10 cellular contexts compared by ENCODE assay signal in the genomic region with DNA sequence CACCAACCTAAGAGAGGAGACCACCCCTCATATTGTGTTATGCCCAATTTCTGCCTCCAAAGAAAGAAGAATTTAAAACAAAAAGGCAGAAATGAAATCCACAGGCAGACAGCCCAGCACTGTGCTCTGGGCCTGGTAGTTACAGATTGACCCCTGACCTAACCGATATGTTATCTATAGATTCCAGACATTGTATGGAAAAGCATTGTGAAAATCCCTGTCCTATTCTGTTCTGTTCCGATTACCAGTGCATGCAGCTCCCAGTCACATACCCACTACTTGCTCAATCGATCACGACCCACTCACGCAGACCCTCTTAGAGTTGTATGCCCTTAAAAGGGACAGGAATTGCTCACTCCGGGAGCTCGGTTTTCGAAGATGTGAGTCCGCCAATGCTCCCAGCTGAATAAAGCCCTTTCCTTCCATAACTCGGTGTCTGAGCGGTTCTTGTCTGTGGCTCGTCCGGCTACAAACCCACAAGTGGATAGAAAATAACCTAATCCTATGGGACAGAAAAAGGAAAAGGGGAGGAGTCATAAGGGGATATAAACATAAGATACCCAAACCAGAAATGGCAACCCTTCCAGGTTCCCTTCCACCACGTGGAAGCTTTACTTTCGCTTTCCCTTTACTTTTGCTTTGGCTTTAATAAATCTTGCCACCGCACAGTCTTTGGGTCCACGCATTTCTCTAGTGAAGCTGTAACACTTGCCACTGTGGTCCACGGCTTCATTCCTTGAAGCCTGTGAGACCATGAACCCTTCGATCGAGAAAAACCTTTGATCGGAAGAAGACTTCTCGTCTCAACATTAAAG. TPM values are rescaled to one million over a fixed set of nuclear protein-coding genes. Genes with fewer than 3 reads are reported as not detected.
A peak's percentile ranks its signal among the peaks of the same experiment; 100 is the strongest.
DNase-seq lines count a peak whose midpoint lies in the region; ATAC-seq and TF ChIP-seq lines count a peak whose summit lies in the region.
"Had no signal": no experiment of that assay in that cellular context is flagged by ENCODE, and none has a peak within 500 bp of the region (broad histone marks: within the 10 kb centered on the region; RNA-seq: fewer than 3 reads in every experiment).

No MANE protein-coding gene starts in this region.

- DNase-seq in CD14-positive monocyte (ENCODE audit: low spot score) (no peak), glutamatergic neuron (no peak), head of caudate nucleus (no peak), SW480 (ENCODE audit: low spot score) (no peak), foreskin fibroblast (no peak)
- DNase-seq in activated naive CD8-positive, alpha-beta T cell treated with anti-CD3 and anti-CD28 coated beads, Interleukin-2, amount 50 U/mL, for 24 hours: no peak
- DNase-seq: NCI-H526 had no signal

- H3K4me3 ChIP-seq in foreskin fibroblast (ENCODE audit: low read depth in 1 of 2, low read length in 2 of 2): no peak overlapping the region

- H3K4me1 Mint-ChIP-seq in CD14-positive monocyte (peaks cover 28% of the 10 kb centered on the region), glutamatergic neuron (ENCODE audit: low read depth, unreplicated experiment) (no peaks in the 10 kb centered on the region)
- H3K4me1 Mint-ChIP-seq in activated naive CD8-positive, alpha-beta T cell treated with anti-CD3 and anti-CD28 coated beads, Interleukin-2, amount 50 U/mL, for 24 hours: peaks cover 38% of the 10 kb centered on the region

- no peak for TF ChIP-seq CTCF in CD14-positive monocyte (IDR thresholded peaks at IDR 0.05)
- no peak for TF ChIP-seq CTCF in glutamatergic neuron (IDR thresholded peaks at IDR 0.05; ENCODE audit: partially characterized antibody, unreplicated experiment)
- no peak for TF ChIP-seq CTCF in foreskin fibroblast (IDR thresholded peaks at IDR 0.05; ENCODE audit: low read depth, low read length)

- H3K27me3 Mint-ChIP-seq in CD14-positive monocyte (ENCODE audit: low read depth in 3 of 3) (peaks cover 2 to 18% (median 6%) of the 10 kb centered on the region in 3 donors), glutamatergic neuron (ENCODE audit: unreplicated experiment) (no peaks in the 10 kb centered on the region)
- peaks cover 13% of the 10 kb centered on the region for H3K27me3 Mint-ChIP-seq in activated naive CD8-positive, alpha-beta T cell treated with anti-CD3 and anti-CD28 coated beads, Interleukin-2, amount 50 U/mL, for 24 hours

- H3K4me3 Mint-ChIP-seq in CD14-positive monocyte (no peak overlapping the region), glutamatergic neuron (ENCODE audit: unreplicated experiment) (no peak overlapping the region)
- H3K4me3 Mint-ChIP-seq in activated naive CD8-positive, alpha-beta T cell treated with anti-CD3 and anti-CD28 coated beads, Interleukin-2, amount 50 U/mL, for 24 hours: no peak overlapping the region

- H3K9me3 Mint-ChIP-seq in CD14-positive monocyte (peaks cover 5 to 10% (median 8%) of the 10 kb centered on the region in 7 donors), glutamatergic neuron (ENCODE audit: unreplicated experiment) (peaks cover 3% of the 10 kb centered on the region)
- peaks cover 11% of the 10 kb centered on the region for H3K9me3 Mint-ChIP-seq in activated naive CD8-positive, alpha-beta T cell treated with anti-CD3 and anti-CD28 coated beads, Interleukin-2, amount 50 U/mL, for 24 hours
- H3K9me3 Mint-ChIP-seq: type B pancreatic cell had no signal

- H3K36me3 Mint-ChIP-seq in CD14-positive monocyte (peaks cover 4 to 6% of the 10 kb centered on the region in 2 donors), glutamatergic neuron (ENCODE audit: unreplicated experiment) (no peaks in the 10 kb centered on the region)
- peaks cover 4% of the 10 kb centered on the region for H3K36me3 Mint-ChIP-seq in activated naive CD8-positive, alpha-beta T cell treated with anti-CD3 and anti-CD28 coated beads, Interleukin-2, amount 50 U/mL, for 24 hours (ENCODE audit: low read depth)
- H3K36me3 Mint-ChIP-seq: type B pancreatic cell had no signal

- peak; percentile 3 for ATAC-seq in GM19023 (IDR thresholded peaks at IDR 0.05; ENCODE audit: unreplicated experiment)
- peak; percentile 0 for ATAC-seq in HG03378 (IDR thresholded peaks at IDR 0.05; ENCODE audit: unreplicated experiment)
- ATAC-seq in activated naive CD8-positive, alpha-beta T cell treated with anti-CD3 and anti-CD28 coated beads, Interleukin-2, amount 50 U/mL, for 24 hours: peak; percentile 17

- peak overlapping the region; percentile 84 to 94 (median 92) for H3K27ac Mint-ChIP-seq in CD14-positive monocyte
- peak overlapping the region; percentile 93 for H3K27ac Mint-ChIP-seq in activated naive CD8-positive, alpha-beta T cell treated with anti-CD3 and anti-CD28 coated beads, Interleukin-2, amount 50 U/mL, for 24 hours
- H3K27ac Mint-ChIP-seq in glutamatergic neuron (ENCODE audit: unreplicated experiment): no peak overlapping the region
- H3K27ac Mint-ChIP-seq: type B pancreatic cell had no signal

- intact Hi-C loops in CD14-positive monocyte (cut with micrococcal nuclease): loop anchor here in 1 of 2 donors (2.0 to 10.0 kb wide), 3 partner anchors 62 to 394 kb away; a partner anchor contains a TSS
- intact Hi-C loops in head of caudate nucleus (cut with DNase I): no loop called here

RNA-seq across cellular contexts. Expression of a gene that starts 1.7 kb away (rescaled TPM):
- polyA plus RNA-seq in CD14-positive monocyte: under 1 TPM in 1 of 2 donors, not detected in 1; 0.14 TPM
- 0.59 TPM for total RNA-seq in glutamatergic neuron (ENCODE audit: unreplicated experiment)

RNA-seq across cellular contexts. Expression of a gene that starts 23.9 kb away (rescaled TPM):
- 10 to 100 TPM; 81.6 to 83.6 TPM for polyA plus RNA-seq in CD14-positive monocyte
- 38.0 TPM for total RNA-seq in glutamatergic neuron (ENCODE audit: unreplicated experiment)

RNA-seq across cellular contexts. Expression of a gene that starts 40.7 kb away (rescaled TPM):
- polyA plus RNA-seq in CD14-positive monocyte: under 1 TPM; 0.58 to 0.63 TPM
- total RNA-seq in glutamatergic neuron (ENCODE audit: unreplicated experiment): 1.4 TPM
